In the genomic region with DNA sequence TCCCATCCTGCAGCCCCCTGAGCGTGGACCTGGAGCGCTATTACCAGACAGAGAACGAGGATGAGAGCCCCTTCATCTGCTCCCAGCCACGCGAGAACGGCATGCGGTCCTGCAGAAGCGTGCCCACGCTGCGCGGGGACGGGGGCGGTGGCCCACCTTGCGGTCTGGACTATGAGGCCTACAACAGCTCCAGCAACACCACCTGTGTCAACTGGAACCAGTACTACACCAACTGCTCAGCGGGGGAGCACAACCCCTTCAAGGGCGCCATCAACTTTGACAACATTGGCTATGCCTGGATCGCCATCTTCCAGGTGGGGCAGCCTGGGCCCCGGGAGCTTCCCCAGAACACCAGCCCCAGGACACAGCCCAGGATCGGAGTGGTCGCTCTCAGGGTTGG, we compare ENCODE assay signal across 10 cellular contexts. TPM values are rescaled to one million over a fixed set of nuclear protein-coding genes. Genes with fewer than 3 reads are reported as not detected.
"Had no signal": no experiment of that assay in that cellular context is flagged by ENCODE, and none has a peak within 500 bp of the region (broad histone marks: within the 10 kb centered on the region; RNA-seq: fewer than 3 reads in every experiment).

No MANE protein-coding gene starts in this region.

- H3K9me3 ChIP-seq: HAP-1 had no signal

- ATAC-seq: HCT116, HepG2 had no signal

- H3K4me1 ChIP-seq: HAP-1 had no signal

- H3K27ac ChIP-seq: GM23248 had no signal

- DNase-seq: GM23248, GOT3, H7, HFFc6, KBM-7 had no signal

- H2AFZ ChIP-seq: GM23248 had no signal

- FAIRE-seq: HepG2 had no signal

- H3K9ac ChIP-seq: GM23248 had no signal

- H3K4me3 ChIP-seq: GM23248, HAP-1 had no signal

- H3K36me3 ChIP-seq: HAP-1 had no signal

RNA-seq across cellular contexts. Expression of a gene that starts 12.0 kb away (rescaled TPM):
- polyA plus RNA-seq: HepG2, IgD-negative memory B cell had no signal

RNA-seq across cellular contexts. Expression of a gene that starts 40.0 kb away (rescaled TPM):
- total RNA-seq: GM23248, H4 had no signal
- polyA plus RNA-seq: GM23248, IgD-negative memory B cell had no signal
